Comparison of ENCODE assay signal across 1 cellular context in genomic region chr11:33015621-33016551, GRCh38.
TF ChIP-seq lines count a peak whose summit lies in the region.

Gene DEPDC7 (plus strand): TSS chr11:33015878. CDS start chr11:33015956, 78 bp downstream.

TF ChIP-seq in WTC11, 78 proteins besides CTCF, POLR2A, EP300 and RAD21 (continued from another document):
- TF ChIP-seq HMGA2 (CRISPR knock-in tag; IDR thresholded peaks at IDR 0.05) (no peak), SP1 (CRISPR knock-in tag; conservative IDR thresholded peaks at IDR 0.05) (peak; percentile 93), TEAD4 (CRISPR knock-in tag; IDR thresholded peaks at IDR 0.05) (0 out of 2 replicates have a peak, but pooled peaks have one; percentile 22), CREB1 (CRISPR knock-in tag; IDR thresholded peaks at IDR 0.05) (peak; percentile 83), IRF1 (CRISPR knock-in tag; IDR thresholded peaks at IDR 0.05) (peak; percentile 72; the same call in 1 of the 2 replicates), SOX15 (CRISPR knock-in tag; IDR thresholded peaks at IDR 0.05) (no peak), ZNF423 (CRISPR knock-in tag; IDR thresholded peaks at IDR 0.05) (no peak), ZNF138 (CRISPR knock-in tag; conservative IDR thresholded peaks at IDR 0.05) (no peak; the same call in 1 of the 2 replicates), GTF2I (CRISPR knock-in tag; conservative IDR thresholded peaks at IDR 0.05) (no peak), ZNF232 (CRISPR knock-in tag; IDR thresholded peaks at IDR 0.05) (no peak), EMX1 (CRISPR knock-in tag; IDR thresholded peaks at IDR 0.05) (no peak), ZNF532 (CRISPR knock-in tag; IDR thresholded peaks at IDR 0.05; ENCODE audit: borderline replicate concordance) (no peak), SMAD3 (CRISPR knock-in tag; IDR thresholded peaks at IDR 0.05; ENCODE audit: borderline replicate concordance) (0 out of 2 replicates have a peak, but pooled peaks have one; percentile 47), NR1H2 (CRISPR knock-in tag; IDR thresholded peaks at IDR 0.05) (no peak), JUN (CRISPR knock-in tag; IDR thresholded peaks at IDR 0.05) (no peak), TEAD1 (CRISPR knock-in tag; IDR thresholded peaks at IDR 0.05) (peak; percentile 85), TP53 (CRISPR knock-in tag; IDR thresholded peaks at IDR 0.05) (peak; percentile 80; the same call in 1 of the 2 replicates), HMGXB4 (CRISPR knock-in tag; IDR thresholded peaks at IDR 0.05) (no peak; the same call in 1 of the 2 replicates), MXD4 (CRISPR knock-in tag; IDR thresholded peaks at IDR 0.05; ENCODE audit: borderline replicate concordance) (no peak), CBFB (CRISPR knock-in tag; IDR thresholded peaks at IDR 0.05; ENCODE audit: low read depth) (peak; percentile 20; the same call in 1 of the 2 replicates), GABPB1 (CRISPR knock-in tag; IDR thresholded peaks at IDR 0.05) (peak; percentile 78), E2F1 (CRISPR knock-in tag; IDR thresholded peaks at IDR 0.05) (no peak)
- TF ChIP-seq, protein P1, sequence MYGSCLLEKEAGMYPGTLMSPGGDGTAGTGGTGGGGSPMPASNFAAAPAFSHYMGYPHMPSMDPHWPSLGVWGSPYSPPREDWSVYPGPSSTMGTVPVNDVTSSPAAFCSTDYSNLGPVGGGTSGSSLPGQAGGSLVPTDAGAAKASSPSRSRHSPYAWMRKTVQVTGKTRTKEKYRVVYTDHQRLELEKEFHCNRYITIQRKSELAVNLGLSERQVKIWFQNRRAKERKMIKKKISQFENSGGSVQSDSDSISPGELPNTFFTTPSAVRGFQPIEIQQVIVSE (CRISPR knock-in tag; IDR thresholded peaks at IDR 0.05; ENCODE audit: borderline replicate concordance): no peak
- TF ChIP-seq, protein P2, sequence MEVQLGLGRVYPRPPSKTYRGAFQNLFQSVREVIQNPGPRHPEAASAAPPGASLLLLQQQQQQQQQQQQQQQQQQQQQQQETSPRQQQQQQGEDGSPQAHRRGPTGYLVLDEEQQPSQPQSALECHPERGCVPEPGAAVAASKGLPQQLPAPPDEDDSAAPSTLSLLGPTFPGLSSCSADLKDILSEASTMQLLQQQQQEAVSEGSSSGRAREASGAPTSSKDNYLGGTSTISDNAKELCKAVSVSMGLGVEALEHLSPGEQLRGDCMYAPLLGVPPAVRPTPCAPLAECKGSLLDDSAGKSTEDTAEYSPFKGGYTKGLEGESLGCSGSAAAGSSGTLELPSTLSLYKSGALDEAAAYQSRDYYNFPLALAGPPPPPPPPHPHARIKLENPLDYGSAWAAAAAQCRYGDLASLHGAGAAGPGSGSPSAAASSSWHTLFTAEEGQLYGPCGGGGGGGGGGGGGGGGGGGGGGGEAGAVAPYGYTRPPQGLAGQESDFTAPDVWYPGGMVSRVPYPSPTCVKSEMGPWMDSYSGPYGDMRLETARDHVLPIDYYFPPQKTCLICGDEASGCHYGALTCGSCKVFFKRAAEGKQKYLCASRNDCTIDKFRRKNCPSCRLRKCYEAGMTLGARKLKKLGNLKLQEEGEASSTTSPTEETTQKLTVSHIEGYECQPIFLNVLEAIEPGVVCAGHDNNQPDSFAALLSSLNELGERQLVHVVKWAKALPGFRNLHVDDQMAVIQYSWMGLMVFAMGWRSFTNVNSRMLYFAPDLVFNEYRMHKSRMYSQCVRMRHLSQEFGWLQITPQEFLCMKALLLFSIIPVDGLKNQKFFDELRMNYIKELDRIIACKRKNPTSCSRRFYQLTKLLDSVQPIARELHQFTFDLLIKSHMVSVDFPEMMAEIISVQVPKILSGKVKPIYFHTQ (CRISPR knock-in tag; IDR thresholded peaks at IDR 0.05): no peak
- TF ChIP-seq, protein P3, sequence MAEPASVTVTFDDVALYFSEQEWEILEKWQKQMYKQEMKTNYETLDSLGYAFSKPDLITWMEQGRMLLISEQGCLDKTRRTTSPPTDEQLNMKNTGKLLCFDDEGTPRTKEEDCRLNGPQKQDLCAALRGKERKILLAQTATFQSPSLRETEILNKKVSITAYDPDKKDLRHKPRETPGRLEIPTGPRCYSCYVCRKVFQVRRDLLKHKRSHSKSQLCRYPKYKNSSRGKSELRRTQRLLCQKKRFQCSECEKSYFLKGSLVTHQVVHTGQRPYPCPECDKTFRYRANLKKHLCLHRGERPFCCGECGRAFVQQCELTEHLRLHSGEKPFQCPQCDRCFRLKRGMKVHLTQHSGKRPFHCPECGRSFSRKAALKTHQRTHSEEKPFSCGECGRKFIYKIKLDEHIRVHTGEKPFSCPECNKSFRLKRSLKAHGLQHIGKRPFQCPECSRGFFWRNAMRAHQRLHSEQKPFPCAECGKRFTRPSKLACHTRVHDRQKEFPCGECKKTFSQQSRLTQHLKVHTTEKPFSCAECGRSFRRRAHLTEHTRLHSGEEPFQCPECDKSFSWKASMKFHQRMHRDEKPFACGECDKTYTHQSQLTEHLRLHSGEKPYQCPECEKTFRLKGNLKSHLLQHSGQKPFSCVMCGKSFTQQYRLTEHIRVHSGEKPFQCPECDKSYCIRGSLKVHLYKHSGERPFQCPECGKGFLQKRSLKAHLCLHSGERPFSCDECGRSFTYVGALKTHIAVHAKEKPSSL (CRISPR knock-in tag; conservative IDR thresholded peaks at IDR 0.05): no peak
- TF ChIP-seq, protein P4, sequence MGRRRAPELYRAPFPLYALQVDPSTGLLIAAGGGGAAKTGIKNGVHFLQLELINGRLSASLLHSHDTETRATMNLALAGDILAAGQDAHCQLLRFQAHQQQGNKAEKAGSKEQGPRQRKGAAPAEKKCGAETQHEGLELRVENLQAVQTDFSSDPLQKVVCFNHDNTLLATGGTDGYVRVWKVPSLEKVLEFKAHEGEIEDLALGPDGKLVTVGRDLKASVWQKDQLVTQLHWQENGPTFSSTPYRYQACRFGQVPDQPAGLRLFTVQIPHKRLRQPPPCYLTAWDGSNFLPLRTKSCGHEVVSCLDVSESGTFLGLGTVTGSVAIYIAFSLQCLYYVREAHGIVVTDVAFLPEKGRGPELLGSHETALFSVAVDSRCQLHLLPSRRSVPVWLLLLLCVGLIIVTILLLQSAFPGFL (CRISPR knock-in tag; IDR thresholded peaks at IDR 0.05; ENCODE audit: borderline replicate concordance): no peak
- TF ChIP-seq, protein P5, sequence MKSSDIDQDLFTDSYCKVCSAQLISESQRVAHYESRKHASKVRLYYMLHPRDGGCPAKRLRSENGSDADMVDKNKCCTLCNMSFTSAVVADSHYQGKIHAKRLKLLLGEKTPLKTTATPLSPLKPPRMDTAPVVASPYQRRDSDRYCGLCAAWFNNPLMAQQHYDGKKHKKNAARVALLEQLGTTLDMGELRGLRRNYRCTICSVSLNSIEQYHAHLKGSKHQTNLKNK (CRISPR knock-in tag; IDR thresholded peaks at IDR 0.05): no peak
